8 cellular contexts compared by ENCODE assay signal in the genomic region with DNA sequence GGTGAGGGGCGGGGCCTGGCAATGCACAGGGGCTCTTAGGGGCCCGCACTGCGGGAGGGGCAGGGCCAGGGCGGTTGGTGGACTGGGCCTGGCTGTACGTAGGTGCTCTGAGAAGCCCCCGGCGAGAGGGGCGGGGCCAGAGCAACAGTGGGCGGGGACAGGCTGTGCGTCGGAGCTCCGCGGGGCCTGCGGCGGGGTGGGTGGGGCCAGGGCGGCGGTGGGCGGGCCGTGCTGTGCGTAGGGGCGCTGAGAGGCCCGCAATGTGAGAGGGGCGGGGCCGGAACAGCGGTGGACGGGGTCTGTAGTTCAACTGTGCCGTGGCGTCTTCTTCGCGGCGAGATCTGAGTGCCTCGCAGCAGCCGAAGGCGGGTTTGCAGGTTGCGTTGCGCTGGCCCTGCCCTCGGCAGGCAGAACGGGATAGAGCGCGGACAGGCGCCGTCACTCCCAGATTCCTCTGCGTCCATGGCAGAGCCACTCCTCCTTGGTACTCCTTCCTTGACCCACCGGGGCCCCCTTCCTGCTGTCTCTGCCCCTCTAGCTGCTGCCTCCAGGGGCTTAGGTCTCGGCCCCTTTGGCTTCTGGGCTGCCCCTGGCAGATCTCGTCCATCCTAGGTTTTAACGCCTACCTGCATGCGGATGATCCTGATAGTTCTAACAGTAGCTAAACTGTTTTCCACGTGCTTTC. TPM values are rescaled to one million over a fixed set of nuclear protein-coding genes. Genes with fewer than 3 reads are reported as not detected.
A peak's percentile ranks its signal among the peaks of the same experiment; 100 is the strongest.
DNase-seq lines count a peak whose midpoint lies in the region; ATAC-seq and TF ChIP-seq lines count a peak whose summit lies in the region.

No MANE protein-coding gene starts in this region.

- intact Hi-C loops in lower leg skin (cut with DNase I; ENCODE audit: low total_unique reads), result no loop called here

- peak overlapping the region; percentile 40 for H3K4me3 ChIP-seq in lower leg skin (ENCODE audit: low read depth, poor library complexity, severe bottlenecking)

- H3K27ac ChIP-seq in C4-2B, result peak overlapping the region; percentile 78

- TF ChIP-seq CTCF in C4-2B (conservative IDR thresholded peaks at IDR 0.05) (no peak), lower leg skin (IDR thresholded peaks at IDR 0.05) (no peak)

- ATAC-seq in GM19351 (IDR thresholded peaks at IDR 0.05; ENCODE audit: unreplicated experiment) (peak; percentile 77), HG03469 (IDR thresholded peaks at IDR 0.05; ENCODE audit: unreplicated experiment) (peak; percentile 43)

- DNase-seq in NCI-H69 (lab: John Stamatoyannopoulos, UW), result peak; percentile 95
- DNase-seq in activated CD4-positive, alpha-beta T cell treated with anti-CD3 and anti-CD28 coated beads, Interleukin-2, amount 50 U/mL, for 1 hour, result peak; percentile 97
- DNase-seq in dermis blood vessel endothelial cell, result peak; percentile 91
- DNase-seq in lower leg skin (ENCODE audit: low spot score in 2 of 2), result peak; percentile 92 to 98
- peak; percentile 95 for DNase-seq in stimulated activated CD4-positive, alpha-beta T cell treated with anti-CD3 and anti-CD28 coated beads, Interleukin-4, amount 100 ng/mL, for 24 hours

- TF ChIP-seq POLR2A in lower leg skin (IDR thresholded peaks at IDR 0.05), result no peak

- WGBS in lower leg skin, 2 donors, result 0 to 1% methylated on average over 19 to 23 of the region's 49 CpGs

RNA-seq across cellular contexts. Expression of gene CCNE1, which starts 33.2 kb away (rescaled TPM):
- 5.3 and 8.1 TPM in 2 replicates for total RNA-seq in dermis blood vessel endothelial cell
- 10 to 100 TPM in 3 of 4 donors, 1 to 10 TPM in 1; 9.1 to 15.6 (median 13.0) TPM for total RNA-seq in lower leg skin

Comparison
In these comparisons a context has a peak if more than half of its experiments do, and no peak if none do; other contexts are left out.
1. Peak in every context shown above with its lines: DNase-seq, ATAC-seq, H3K4me3 ChIP-seq and H3K27ac ChIP-seq.